ENCODE assay signal across 2 cellular contexts in genomic region chrX:80246273-80246672, GRCh38.
TF ChIP-seq lines count a peak whose summit lies in the region.

No MANE protein-coding gene starts in this region.

TF ChIP-seq in SK-N-SH, 30 proteins besides CTCF, POLR2A, EP300 and RAD21 (continued from another document):
- TF ChIP-seq REST (IDR thresholded peaks at IDR 0.05; ENCODE audit: low read depth, low read length) = no peak

TF ChIP-seq in SK-N-SH treated with all-trans-retinoic acid at 6 μM for 48 hours, 23 proteins besides CTCF, POLR2A, EP300 and RAD21 (continued from another document):
- no peak for TF ChIP-seq CSRNP3 (CRISPR knock-in tag; IDR thresholded peaks at IDR 0.05)
- TF ChIP-seq ZNF8 (CRISPR knock-in tag; IDR thresholded peaks at IDR 0.05) = no peak
- no peak for TF ChIP-seq PPARA (CRISPR knock-in tag; IDR thresholded peaks at IDR 0.05; ENCODE audit: borderline replicate concordance)
